In the genomic region with DNA sequence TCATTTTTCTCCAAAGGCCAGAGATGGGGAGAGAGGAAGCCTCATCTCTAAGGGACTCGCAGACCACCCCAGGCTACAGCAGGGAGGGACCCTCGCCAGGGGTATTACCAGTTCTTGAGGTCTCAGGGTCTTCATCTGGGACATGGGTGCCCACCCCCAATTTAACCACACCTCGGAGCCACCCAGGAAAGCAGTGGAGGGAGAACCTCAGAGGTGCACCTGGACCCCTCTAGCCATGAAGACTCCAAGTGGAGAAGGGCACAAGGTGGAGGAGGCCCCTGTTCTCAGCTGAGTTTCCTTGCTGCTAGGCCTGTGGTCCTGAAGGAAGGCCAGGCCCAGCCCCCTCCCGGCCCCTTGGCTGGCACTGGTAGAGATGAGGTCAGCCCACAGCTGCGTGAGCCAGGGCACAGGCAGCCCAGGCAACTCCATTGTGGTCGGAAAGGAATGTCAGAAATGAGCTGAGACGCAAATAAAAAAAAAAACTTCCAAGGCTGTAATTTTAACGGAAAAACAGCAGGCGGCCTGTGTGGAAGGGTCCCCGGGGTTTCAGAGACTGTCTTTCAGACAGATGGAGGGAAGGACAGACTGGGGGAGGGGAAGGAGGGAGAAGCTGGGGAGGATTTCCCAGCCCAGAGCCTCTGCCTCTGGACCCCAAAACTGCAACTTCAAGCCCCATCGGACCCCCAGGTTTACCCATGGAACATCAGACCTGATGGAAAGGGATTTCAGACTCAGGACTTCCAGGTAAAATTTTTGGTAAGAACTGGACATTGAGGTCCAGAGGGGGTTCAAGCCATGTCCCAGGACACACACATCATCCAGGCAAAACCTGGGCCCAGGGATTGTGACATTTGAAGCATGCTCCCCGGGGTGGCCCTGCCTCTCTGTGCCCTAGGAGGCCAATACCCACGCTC, we compare ENCODE assay signal across 1 cellular context.
A peak's percentile ranks its signal among the peaks of the same experiment; 100 is the strongest.
TF ChIP-seq lines count a peak whose summit lies in the region.

No MANE protein-coding gene starts in this region.

TF ChIP-seq in HEK293, 187 proteins besides CTCF, POLR2A, EP300 and RAD21 (continued from another document and continues in another):
- TF ChIP-seq PRDM2 (tag by site-specific recombination; IDR thresholded peaks at IDR 0.05; ENCODE audit: borderline replicate concordance), result no peak
- no peak for TF ChIP-seq ZNF155 (tag by site-specific recombination; IDR thresholded peaks at IDR 0.05)
- TF ChIP-seq ZIC2 (tag by site-specific recombination; IDR thresholded peaks at IDR 0.05), result peak; percentile 82
- no peak for TF ChIP-seq ZNF596 (tag by site-specific recombination; IDR thresholded peaks at IDR 0.05)
- peak; percentile 20; the same call in 1 of the 2 replicates for TF ChIP-seq ZNF654 (tag by site-specific recombination; IDR thresholded peaks at IDR 0.05; ENCODE audit: low read depth)
- TF ChIP-seq ZNF350 (tag by site-specific recombination; IDR thresholded peaks at IDR 0.05), result no peak
- no peak for TF ChIP-seq ZNF274 (IDR thresholded peaks at IDR 0.05; ENCODE audit: low read length)
- TF ChIP-seq ZNF274 (tag by site-specific recombination; IDR thresholded peaks at IDR 0.05; ENCODE audit: borderline replicate concordance), result no peak
- TF ChIP-seq, protein P1, sequence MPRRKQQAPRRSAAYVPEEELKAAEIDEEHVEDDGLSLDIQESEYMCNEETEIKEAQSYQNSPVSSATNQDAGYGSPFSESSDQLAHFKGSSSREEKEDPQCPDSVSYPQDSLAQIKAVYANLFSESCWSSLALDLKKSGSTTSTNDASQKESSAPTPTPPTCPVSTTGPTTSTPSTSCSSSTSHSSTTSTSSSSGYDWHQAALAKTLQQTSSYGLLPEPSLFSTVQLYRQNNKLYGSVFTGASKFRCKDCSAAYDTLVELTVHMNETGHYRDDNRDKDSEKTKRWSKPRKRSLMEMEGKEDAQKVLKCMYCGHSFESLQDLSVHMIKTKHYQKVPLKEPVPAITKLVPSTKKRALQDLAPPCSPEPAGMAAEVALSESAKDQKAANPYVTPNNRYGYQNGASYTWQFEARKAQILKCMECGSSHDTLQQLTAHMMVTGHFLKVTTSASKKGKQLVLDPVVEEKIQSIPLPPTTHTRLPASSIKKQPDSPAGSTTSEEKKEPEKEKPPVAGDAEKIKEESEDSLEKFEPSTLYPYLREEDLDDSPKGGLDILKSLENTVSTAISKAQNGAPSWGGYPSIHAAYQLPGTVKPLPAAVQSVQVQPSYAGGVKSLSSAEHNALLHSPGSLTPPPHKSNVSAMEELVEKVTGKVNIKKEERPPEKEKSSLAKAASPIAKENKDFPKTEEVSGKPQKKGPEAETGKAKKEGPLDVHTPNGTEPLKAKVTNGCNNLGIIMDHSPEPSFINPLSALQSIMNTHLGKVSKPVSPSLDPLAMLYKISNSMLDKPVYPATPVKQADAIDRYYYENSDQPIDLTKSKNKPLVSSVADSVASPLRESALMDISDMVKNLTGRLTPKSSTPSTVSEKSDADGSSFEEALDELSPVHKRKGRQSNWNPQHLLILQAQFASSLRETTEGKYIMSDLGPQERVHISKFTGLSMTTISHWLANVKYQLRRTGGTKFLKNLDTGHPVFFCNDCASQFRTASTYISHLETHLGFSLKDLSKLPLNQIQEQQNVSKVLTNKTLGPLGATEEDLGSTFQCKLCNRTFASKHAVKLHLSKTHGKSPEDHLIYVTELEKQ (tag by site-specific recombination; IDR thresholded peaks at IDR 0.05; ENCODE audit: borderline replicate concordance), result peak; percentile 59
- no peak for TF ChIP-seq ZNF404 (tag by site-specific recombination; IDR thresholded peaks at IDR 0.05)
- no peak for TF ChIP-seq ZNF645 (tag by site-specific recombination; IDR thresholded peaks at IDR 0.05)
- peak; percentile 97 for TF ChIP-seq HIC1 (tag by site-specific recombination; IDR thresholded peaks at IDR 0.05)
- no peak for TF ChIP-seq ZNF324 (tag by site-specific recombination; IDR thresholded peaks at IDR 0.05)
- peak; percentile 74 for TF ChIP-seq FEZF1 (tag by site-specific recombination; IDR thresholded peaks at IDR 0.05)
- TF ChIP-seq ZNF24 (tag by site-specific recombination; IDR thresholded peaks at IDR 0.05), result peak; percentile 70
- TF ChIP-seq HOXC10 (CRISPR knock-in tag; IDR thresholded peaks at IDR 0.05), result no peak
- no peak for TF ChIP-seq ZNF707 (tag by site-specific recombination; IDR thresholded peaks at IDR 0.05)
- TF ChIP-seq ZNF140 (tag by site-specific recombination; IDR thresholded peaks at IDR 0.05), result no peak
- 0 out of 2 replicates have a peak, but pooled peaks have one; percentile 22 for TF ChIP-seq ZBTB1 (tag by site-specific recombination; IDR thresholded peaks at IDR 0.05)
- TF ChIP-seq ZBTB48 (tag by site-specific recombination; IDR thresholded peaks at IDR 0.05), result peak; percentile 82
- peak; percentile 41 for TF ChIP-seq ZNF398 (tag by site-specific recombination; IDR thresholded peaks at IDR 0.05)
- TF ChIP-seq, protein P2, sequence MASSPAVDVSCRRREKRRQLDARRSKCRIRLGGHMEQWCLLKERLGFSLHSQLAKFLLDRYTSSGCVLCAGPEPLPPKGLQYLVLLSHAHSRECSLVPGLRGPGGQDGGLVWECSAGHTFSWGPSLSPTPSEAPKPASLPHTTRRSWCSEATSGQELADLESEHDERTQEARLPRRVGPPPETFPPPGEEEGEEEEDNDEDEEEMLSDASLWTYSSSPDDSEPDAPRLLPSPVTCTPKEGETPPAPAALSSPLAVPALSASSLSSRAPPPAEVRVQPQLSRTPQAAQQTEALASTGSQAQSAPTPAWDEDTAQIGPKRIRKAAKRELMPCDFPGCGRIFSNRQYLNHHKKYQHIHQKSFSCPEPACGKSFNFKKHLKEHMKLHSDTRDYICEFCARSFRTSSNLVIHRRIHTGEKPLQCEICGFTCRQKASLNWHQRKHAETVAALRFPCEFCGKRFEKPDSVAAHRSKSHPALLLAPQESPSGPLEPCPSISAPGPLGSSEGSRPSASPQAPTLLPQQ (tag by site-specific recombination; IDR thresholded peaks at IDR 0.05), result peak; percentile 64; the same call in 1 of the 2 replicates
- TF ChIP-seq ZNF449 (tag by site-specific recombination; IDR thresholded peaks at IDR 0.05), result peak; percentile 45; the same call in 1 of the 2 replicates
- no peak for TF ChIP-seq ZNF555 (tag by site-specific recombination; conservative IDR thresholded peaks at IDR 0.05)
- TF ChIP-seq, protein P3, sequence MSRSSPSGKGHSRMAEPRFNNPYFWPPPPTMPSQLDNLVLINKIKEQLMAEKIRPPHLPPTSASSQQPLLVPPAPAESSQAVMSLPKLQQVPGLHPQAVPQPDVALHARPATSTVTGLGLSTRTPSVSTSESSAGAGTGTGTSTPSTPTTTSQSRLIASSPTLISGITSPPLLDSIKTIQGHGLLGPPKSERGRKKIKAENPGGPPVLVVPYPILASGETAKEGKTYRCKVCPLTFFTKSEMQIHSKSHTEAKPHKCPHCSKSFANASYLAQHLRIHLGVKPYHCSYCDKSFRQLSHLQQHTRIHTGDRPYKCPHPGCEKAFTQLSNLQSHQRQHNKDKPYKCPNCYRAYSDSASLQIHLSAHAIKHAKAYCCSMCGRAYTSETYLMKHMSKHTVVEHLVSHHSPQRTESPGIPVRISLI (tag by site-specific recombination; IDR thresholded peaks at IDR 0.05), result peak; percentile 89
- TF ChIP-seq ZNF366 (tag by site-specific recombination; conservative IDR thresholded peaks at IDR 0.05), result peak; percentile 85
- TF ChIP-seq, protein P4, sequence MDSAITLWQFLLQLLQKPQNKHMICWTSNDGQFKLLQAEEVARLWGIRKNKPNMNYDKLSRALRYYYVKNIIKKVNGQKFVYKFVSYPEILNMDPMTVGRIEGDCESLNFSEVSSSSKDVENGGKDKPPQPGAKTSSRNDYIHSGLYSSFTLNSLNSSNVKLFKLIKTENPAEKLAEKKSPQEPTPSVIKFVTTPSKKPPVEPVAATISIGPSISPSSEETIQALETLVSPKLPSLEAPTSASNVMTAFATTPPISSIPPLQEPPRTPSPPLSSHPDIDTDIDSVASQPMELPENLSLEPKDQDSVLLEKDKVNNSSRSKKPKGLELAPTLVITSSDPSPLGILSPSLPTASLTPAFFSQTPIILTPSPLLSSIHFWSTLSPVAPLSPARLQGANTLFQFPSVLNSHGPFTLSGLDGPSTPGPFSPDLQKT (IDR thresholded peaks at IDR 0.05; ENCODE audit: borderline replicate concordance, low read depth, low read length), result no peak
- no peak for TF ChIP-seq ZNF624 (tag by site-specific recombination; IDR thresholded peaks at IDR 0.05)
- no peak for TF ChIP-seq ZNF121 (tag by site-specific recombination; IDR thresholded peaks at IDR 0.05)
- no peak for TF ChIP-seq ZNF112 (tag by site-specific recombination; IDR thresholded peaks at IDR 0.05)
